Comparison of ENCODE assay signal across 1 cellular context in genomic region chr1:155000725-155001437, GRCh38.
A peak's percentile ranks its signal among the peaks of the same experiment; 100 is the strongest.
TF ChIP-seq lines count a peak whose summit lies in the region.

No MANE protein-coding gene starts in this region.

TF ChIP-seq in HepG2, 621 proteins besides CTCF, POLR2A, EP300 and RAD21 (continued from another document and continues in another):
- TF ChIP-seq ZNF609 (CRISPR knock-in tag; IDR thresholded peaks at IDR 0.05; ENCODE audit: borderline replicate concordance) (peak; percentile 82; the same call in 1 of the 2 replicates), ATF1 (CRISPR knock-in tag; IDR thresholded peaks at IDR 0.05) (no peak), KLF16 (CRISPR knock-in tag; IDR thresholded peaks at IDR 0.05) (peak in 1 of 2 experiments; percentile 69; a peak in 1 of 4 replicates), FOXJ3 (CRISPR knock-in tag; IDR thresholded peaks at IDR 0.05; ENCODE audit: borderline replicate concordance) (peak; percentile 50; the same call in 1 of the 2 replicates), ZSCAN30 (CRISPR knock-in tag; IDR thresholded peaks at IDR 0.05) (no peak), ZUFSP (CRISPR knock-in tag; IDR thresholded peaks at IDR 0.05; ENCODE audit: borderline replicate concordance) (no peak), ZNF530 (CRISPR knock-in tag; IDR thresholded peaks at IDR 0.05; ENCODE audit: low read depth) (no peak), NFE2L1 (CRISPR knock-in tag; IDR thresholded peaks at IDR 0.05; ENCODE audit: borderline replicate concordance) (peak; percentile 96), ZNF792 (CRISPR knock-in tag; IDR thresholded peaks at IDR 0.05) (peak; percentile 68; the same call in 1 of the 2 replicates), FIP1L1 (IDR thresholded peaks at IDR 0.05; ENCODE audit: borderline replicate concordance, insufficient read depth, low read depth, low read length) (0 out of 2 replicates have a peak, but pooled peaks have one; percentile 37), POLR2AphosphoS2 (IDR thresholded peaks at IDR 0.05; ENCODE audit: low read depth, low read length) (peak; percentile 23; the same call in 1 of the 2 replicates), ZXDC (CRISPR knock-in tag; IDR thresholded peaks at IDR 0.05) (0 out of 2 replicates have a peak, but pooled peaks have one; percentile 19), ZNF775 (CRISPR knock-in tag; IDR thresholded peaks at IDR 0.05; ENCODE audit: borderline replicate concordance) (0 out of 2 replicates have a peak, but pooled peaks have one; percentile 70), KDM6A (CRISPR knock-in tag; IDR thresholded peaks at IDR 0.05; ENCODE audit: low read depth) (peak; percentile 68; the same call in 1 of the 2 replicates), LBX2 (CRISPR knock-in tag; IDR thresholded peaks at IDR 0.05; ENCODE audit: borderline replicate concordance) (no peak), RXRA (CRISPR knock-in tag; IDR thresholded peaks at IDR 0.05) (peak; percentile 100), NFATC3 (CRISPR knock-in tag; IDR thresholded peaks at IDR 0.05) (no peak), PHF5A (CRISPR knock-in tag; IDR thresholded peaks at IDR 0.05; ENCODE audit: low read depth, unreplicated experiment) (no peak), RBAK (CRISPR knock-in tag; IDR thresholded peaks at IDR 0.05) (no peak; the same call in 1 of the 2 replicates), ZC3H13 (CRISPR knock-in tag; IDR thresholded peaks at IDR 0.05) (peak; percentile 20), GFI1 (CRISPR knock-in tag; IDR thresholded peaks at IDR 0.05; ENCODE audit: borderline replicate concordance) (peak; percentile 62; the same call in 1 of the 2 replicates), ZFP82 (CRISPR knock-in tag; IDR thresholded peaks at IDR 0.05; ENCODE audit: borderline replicate concordance) (peak; percentile 53; the same call in 1 of the 2 replicates), NCOA5 (CRISPR knock-in tag; IDR thresholded peaks at IDR 0.05) (no peak), SRSF9 (IDR thresholded peaks at IDR 0.05; ENCODE audit: borderline replicate concordance, insufficient read depth, low read depth, low read length, poor library complexity, severe bottlenecking) (no peak), ZNF343 (CRISPR knock-in tag; IDR thresholded peaks at IDR 0.05) (no peak), ZSCAN25 (CRISPR knock-in tag; IDR thresholded peaks at IDR 0.05) (peak; percentile 72), HBP1 (CRISPR knock-in tag; IDR thresholded peaks at IDR 0.05; ENCODE audit: low read depth) (0 out of 2 replicates have a peak, but pooled peaks have one; percentile 21), MYC (CRISPR knock-in tag; IDR thresholded peaks at IDR 0.05; ENCODE audit: borderline replicate concordance) (peak; percentile 87; the same call in 1 of the 2 replicates), MAZ (IDR thresholded peaks at IDR 0.05; ENCODE audit: borderline replicate concordance, low read depth, low read length) (peak; percentile 91), MAZ (CRISPR knock-in tag; IDR thresholded peaks at IDR 0.05; ENCODE audit: low read depth) (peak; percentile 79), PRDM15 (CRISPR knock-in tag; IDR thresholded peaks at IDR 0.05) (peak; percentile 99), ZNF737 (CRISPR knock-in tag; IDR thresholded peaks at IDR 0.05; ENCODE audit: borderline replicate concordance) (no peak), SRF (IDR thresholded peaks at IDR 0.05; ENCODE audit: low read depth, low read length) (no peak), HDAC1 (CRISPR knock-in tag; IDR thresholded peaks at IDR 0.05) (no peak; the same call in none of the 2 replicates), KLF15 (CRISPR knock-in tag; IDR thresholded peaks at IDR 0.05; ENCODE audit: borderline replicate concordance) (no peak), NR1H2 (CRISPR knock-in tag; IDR thresholded peaks at IDR 0.05; ENCODE audit: borderline replicate concordance, low read depth) (no peak), GRHL1 (CRISPR knock-in tag; conservative IDR thresholded peaks at IDR 0.05) (no peak), ZNF782 (CRISPR knock-in tag; IDR thresholded peaks at IDR 0.05; ENCODE audit: borderline replicate concordance) (peak; percentile 58; the same call in 1 of the 2 replicates), ZFX (CRISPR knock-in tag; IDR thresholded peaks at IDR 0.05; ENCODE audit: low read depth) (peak; percentile 79), CENPBD1 (CRISPR knock-in tag; IDR thresholded peaks at IDR 0.05; ENCODE audit: borderline replicate concordance, low read depth) (no peak), ZNF781 (CRISPR knock-in tag; IDR thresholded peaks at IDR 0.05; ENCODE audit: borderline replicate concordance, not compliant biosample characterization) (no peak)
